ENCODE assay signal across 14 cellular contexts in genomic region chr19:55590621-55591020, GRCh38. TPM values are rescaled to one million over a fixed set of nuclear protein-coding genes. Genes with fewer than 3 reads are reported as not detected.
DNase-seq lines count a peak whose midpoint lies in the region; FAIRE-seq and TF ChIP-seq lines count a peak whose summit lies in the region.
"Had no signal": no experiment of that assay in that cellular context is flagged by ENCODE, and none has a peak within 500 bp of the region (broad histone marks: within the 10 kb centered on the region; RNA-seq: fewer than 3 reads in every experiment).

No MANE protein-coding gene starts in this region.

- FAIRE-seq in kidney (lab: Jason Lieb, UNC), result no peak

- POLR2A ChIA-PET in HEK293 (lab: Yijun Ruan, JAX), result no interaction called here

- H3K36me3 ChIP-seq in HEK293 (ENCODE audit: control insufficient read depth in 2 of 2, insufficient read depth in 1 of 2, low read length in 2 of 2) (peaks cover 3 to 19% of the 10 kb centered on the region in 2 experiments), kidney (ENCODE audit: control insufficient read depth in 1 of 2, insufficient read depth in 2 of 2, low read length in 2 of 2) (peaks cover 0 to 10% of the 10 kb centered on the region in 2 donors)
- H3K36me3 ChIP-seq: prostate gland had no signal

- H3K4me1 ChIP-seq in HEK293 (ENCODE audit: control insufficient read depth, insufficient read depth, low read length) (peaks cover 7% of the 10 kb centered on the region), kidney (ENCODE audit: control insufficient read depth in 1 of 2, insufficient read depth in 1 of 2, low read depth in 1 of 2, low read length in 2 of 2) (peaks cover 6 to 10% of the 10 kb centered on the region in 2 donors)

- CTCF ChIA-PET in HEK293 (lab: Yijun Ruan, JAX), result no interaction called here

- no peak overlapping the region for H3K27ac ChIP-seq in HEK293 (ENCODE audit: extremely low read depth, low read depth, low read length)
- no peak overlapping the region for H3K27ac ChIP-seq in kidney (ENCODE audit: low read depth in 2 of 2, low read length in 2 of 2)
- H3K27ac ChIP-seq: KMS-11, prostate gland had no signal

- peak; percentile 32 for DNase-seq in SIG-M5 treated with dmso at 0.1 percent for 504 hours (lab: John Stamatoyannopoulos, UW; ENCODE audit: unreplicated experiment)
- DNase-seq in SIG-M5 (lab: John Stamatoyannopoulos, UW), result no peak
- peak; percentile 50 for DNase-seq in OCI-M1 (lab: John Stamatoyannopoulos, UW)
- DNase-seq in left kidney (ENCODE audit: low read depth, low spot score), result peak; percentile 52
- DNase-seq in SK-N-DZ (ENCODE audit: low spot score), result no peak
- no peak for DNase-seq in AG08396 (ENCODE audit: low spot score)
- no peak for DNase-seq in kidney
- DNase-seq: activated CD8-positive, alpha-beta memory T cell treated with anti-CD3 and anti-CD28 coated beads for 24 hours; midbrain; NCI-H524; stimulated activated CD4-positive, alpha-beta T cell treated with anti-CD3 and anti-CD28 coated beads, Interleukin-1b, Interleukin-23, amount 100 ng/mL, for 48 hours had no signal

- TF ChIP-seq CTCF in HEK293 (tag by site-specific recombination; IDR thresholded peaks at IDR 0.05) (no peak), kidney (IDR thresholded peaks at IDR 0.05; ENCODE audit: borderline replicate concordance, extremely low read depth, insufficient read depth) (no peak)

- no peak overlapping the region for H3K4me3 ChIP-seq in HEK293 (ENCODE audit: low read depth, low read length)
- no peak overlapping the region for H3K4me3 ChIP-seq in kidney (ENCODE audit: low read length in 2 of 2)
- H3K4me3 ChIP-seq: prostate gland had no signal

- no peaks in the 10 kb centered on the region for H3K9me3 ChIP-seq in HEK293 (ENCODE audit: control insufficient read depth, insufficient read depth, low read depth, low read length)
- H3K9me3 ChIP-seq in kidney (ENCODE audit: control insufficient read depth in 1 of 2, low read length in 2 of 2), result no peaks in the 10 kb centered on the region
- H3K9me3 ChIP-seq: prostate gland had no signal

- no peak overlapping the region for H3K9ac ChIP-seq in kidney (ENCODE audit: low read length in 2 of 2)
- H3K9ac ChIP-seq: KMS-11 had no signal

- intact Hi-C loops in kidney (cut with DNase I), result no loop called here

TF ChIP-seq in HEK293, 187 proteins besides CTCF, POLR2A, EP300 and RAD21:
- TF ChIP-seq KLF1 (tag by site-specific recombination; IDR thresholded peaks at IDR 0.05) (peak; percentile 59), KLF9 (tag by site-specific recombination; IDR thresholded peaks at IDR 0.05; ENCODE audit: low read depth) (peak; percentile 90), GFI1B (tag by site-specific recombination; IDR thresholded peaks at IDR 0.05) (no peak), ZSCAN4 (tag by site-specific recombination; IDR thresholded peaks at IDR 0.05) (no peak), AEBP2 (tag by site-specific recombination; IDR thresholded peaks at IDR 0.05; ENCODE audit: borderline replicate concordance) (no peak), ZNF394 (tag by site-specific recombination; IDR thresholded peaks at IDR 0.05; ENCODE audit: borderline replicate concordance) (no peak), KLF10 (tag by site-specific recombination; IDR thresholded peaks at IDR 0.05) (peak; percentile 89), ZEB2 (tag by site-specific recombination; IDR thresholded peaks at IDR 0.05) (no peak), SP2 (tag by site-specific recombination; IDR thresholded peaks at IDR 0.05) (peak; percentile 34; the same call in 1 of the 2 replicates), ZNF560 (tag by site-specific recombination; IDR thresholded peaks at IDR 0.05; ENCODE audit: borderline replicate concordance) (no peak), ZBTB49 (tag by site-specific recombination; IDR thresholded peaks at IDR 0.05; ENCODE audit: low read depth) (no peak), WT1 (tag by site-specific recombination; IDR thresholded peaks at IDR 0.05) (no peak)

RNA-seq across cellular contexts. Expression of gene FIZ1, which starts 8.7 kb away (rescaled TPM):
- 1.8 and 3.6 TPM in 2 replicates for polyA plus RNA-seq in SK-N-DZ (2014; cell fraction: cytosol; rRNA removed)
- 4.3 and 9.4 TPM in 2 replicates for polyA plus RNA-seq in SK-N-DZ (2014; cell fraction: nucleus; rRNA removed)
- total RNA-seq in kidney, result 17.9 TPM
- polyA plus RNA-seq in kidney (ENCODE audit: insufficient read depth, low read depth, low replicate concordance), result 11.9 TPM

RNA-seq across cellular contexts. Expression of gene ZNF524, which starts 9.5 kb away (rescaled TPM):
- 1.8 and 4.2 TPM in 2 replicates for polyA plus RNA-seq in SK-N-DZ (2014; cell fraction: cytosol; rRNA removed)
- 5.2 and 8.7 TPM in 2 replicates for polyA plus RNA-seq in SK-N-DZ (2014; cell fraction: nucleus; rRNA removed)
- 22.9 TPM for total RNA-seq in kidney
- polyA plus RNA-seq in kidney (ENCODE audit: insufficient read depth, low read depth, low replicate concordance), result 32.6 TPM

RNA-seq across cellular contexts. Expression of gene ZNF579, which starts 10.0 kb away (rescaled TPM):
- 3.2 and 5.4 TPM in 2 replicates for polyA plus RNA-seq in SK-N-DZ (2014; cell fraction: cytosol; rRNA removed)
- polyA plus RNA-seq in SK-N-DZ (2014; cell fraction: nucleus; rRNA removed), result 3.1 and 4.9 TPM in 2 replicates
- total RNA-seq in kidney, result 16.6 TPM
- polyA plus RNA-seq in kidney (ENCODE audit: insufficient read depth, low read depth, low replicate concordance), result 10.9 TPM

RNA-seq across cellular contexts. Expression of gene ZNF865, which starts 14.8 kb away (rescaled TPM):
- 1.2 and 1.5 TPM in 2 replicates for polyA plus RNA-seq in SK-N-DZ (2014; cell fraction: cytosol; rRNA removed)
- 0.95 and 2.3 TPM in 2 replicates for polyA plus RNA-seq in SK-N-DZ (2014; cell fraction: nucleus; rRNA removed)
- total RNA-seq in kidney, result 17.4 TPM
- 5.8 TPM for polyA plus RNA-seq in kidney (ENCODE audit: insufficient read depth, low read depth, low replicate concordance)

RNA-seq across cellular contexts. Expression of gene ZNF784, which starts 33.7 kb away (rescaled TPM):
- polyA plus RNA-seq in SK-N-DZ (2014; cell fraction: cytosol; rRNA removed), result 1.7 and 2.9 TPM in 2 replicates
- polyA plus RNA-seq in SK-N-DZ (2014; cell fraction: nucleus; rRNA removed), result 1.5 and 1.7 TPM in 2 replicates
- total RNA-seq in kidney, result 9.8 TPM
- polyA plus RNA-seq in kidney (ENCODE audit: insufficient read depth, low read depth, low replicate concordance), result 6.6 TPM

Comparison
In these comparisons a context has a peak if more than half of its experiments do, and no peak if none do; other contexts are left out.
1. DNase-seq: peak in SIG-M5 treated with dmso at 0.1 percent for 504 hours (single experiment), OCI-M1 (single experiment) and left kidney (single experiment); none in SIG-M5 (single experiment), SK-N-DZ (single experiment), AG08396 (single experiment) and kidney (single experiment).